37 cellular contexts compared by ENCODE assay signal in the genomic region with DNA sequence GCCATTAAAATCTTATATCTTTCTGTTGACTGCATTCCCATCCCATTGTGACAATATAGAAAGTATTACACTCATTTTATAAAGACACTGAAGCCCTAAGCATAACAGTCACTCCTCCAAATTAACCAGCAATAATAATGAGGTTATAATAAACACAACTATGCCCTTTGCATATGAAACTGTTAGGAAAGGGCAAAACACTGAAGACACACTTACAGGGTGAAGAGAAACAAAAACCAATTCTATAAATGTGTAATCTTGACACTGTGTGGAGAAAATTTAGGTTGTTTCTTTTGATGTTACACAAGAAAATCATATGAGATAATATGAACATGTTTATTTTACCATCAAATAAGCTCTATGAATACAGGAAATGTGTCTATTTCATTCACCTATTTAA. TPM values are rescaled to one million over a fixed set of nuclear protein-coding genes. Genes with fewer than 3 reads are reported as not detected.
"Had no signal": no experiment of that assay in that cellular context is flagged by ENCODE, and none has a peak within 500 bp of the region (broad histone marks: within the 10 kb centered on the region; RNA-seq: fewer than 3 reads in every experiment).

No MANE protein-coding gene starts in this region.

- H3K36me3 Mint-ChIP-seq: activated CD4-positive, alpha-beta memory T cell treated with anti-CD3 and anti-CD28 coated beads for 36 hours; activated naive CD4-positive, alpha-beta T cell treated with anti-CD3 and anti-CD28 coated beads, Interleukin-2, amount 10 ng/mL, durations not matched to agents 7 days and 5 days; activated naive CD4-positive, alpha-beta T cell treated with anti-CD3 and anti-CD28 coated beads, Interleukin-2, amount 50 U/mL, for 24 hours; activated naive CD8-positive, alpha-beta T cell; activated naive CD8-positive, alpha-beta T cell treated with anti-CD3 and anti-CD28 coated beads, Interleukin-2, amount 10 ng/mL, durations not matched to agents 7 days and 5 days; brain had no signal

- H3K27ac Mint-ChIP-seq: activated B cell treated with CpG ODN at 0.5 μM for 24 hours; activated CD4-positive, alpha-beta memory T cell treated with anti-CD3 and anti-CD28 coated beads for 36 hours; activated CD4-positive, alpha-beta T cell treated with anti-CD3 and anti-CD28 coated beads, Interleukin-2, amount 10 ng/mL, durations not matched to agents 24 days and 14 days; activated CD8-positive, alpha-beta T cell treated with anti-CD3 and anti-CD28 coated beads for 36 hours; activated naive CD4-positive, alpha-beta T cell treated with anti-CD3 and anti-CD28 coated beads, Interleukin-2, amount 10 ng/mL, durations not matched to agents 7 days and 5 days; activated naive CD4-positive, alpha-beta T cell treated with anti-CD3 and anti-CD28 coated beads, Interleukin-2, amount 50 U/mL, for 24 hours; activated naive CD8-positive, alpha-beta T cell; activated naive CD8-positive, alpha-beta T cell treated with anti-CD3 and anti-CD28 coated beads, Interleukin-2, amount 10 ng/mL, durations not matched to agents 7 days and 5 days; activated naive CD8-positive, alpha-beta T cell treated with anti-CD3 and anti-CD28 coated beads, Interleukin-2, amount 50 U/mL, for 24 hours; activated T-helper 2 cell treated with anti-CD3 and anti-CD28 coated beads, Interferon-gamma antibody, Interleukin-2, Interleukin-4, amounts not matched to agents 10 μg/mL and 5 μg/mL and 100 μg/mL, durations not matched to agents 14 hours and 24 hours and 36 hours; T-helper 17 cell had no signal

- ATAC-seq: activated CD8-positive, alpha-beta T cell treated with anti-CD3 and anti-CD28 coated beads for 36 hours; activated naive CD8-positive, alpha-beta T cell treated with anti-CD3 and anti-CD28 coated beads, Interleukin-2, amount 50 U/mL, for 24 hours; activated T-cell treated with anti-CD3 and anti-CD28 coated beads, Interleukin-2, amount 50 U/mL, for 4 hours; T-helper 17 cell had no signal

- H3K4me1 Mint-ChIP-seq: activated B cell treated with CpG ODN at 0.5 μM for 24 hours; activated CD4-positive, alpha-beta T cell treated with anti-CD3 and anti-CD28 coated beads, Interleukin-2, amount 10 ng/mL, durations not matched to agents 24 days and 14 days; activated naive CD4-positive, alpha-beta T cell treated with anti-CD3 and anti-CD28 coated beads, Interleukin-2, amount 10 ng/mL, durations not matched to agents 7 days and 5 days; activated naive CD4-positive, alpha-beta T cell treated with anti-CD3 and anti-CD28 coated beads, Interleukin-2, amount 50 U/mL, for 24 hours; activated naive CD8-positive, alpha-beta T cell treated with anti-CD3 and anti-CD28 coated beads, Interleukin-2, amount 10 ng/mL, durations not matched to agents 7 days and 5 days; activated naive CD8-positive, alpha-beta T cell treated with anti-CD3 and anti-CD28 coated beads, Interleukin-2, amount 50 U/mL, for 24 hours; brain; central memory CD8-positive, alpha-beta T cell; T-helper 17 cell had no signal

- DNase-seq: activated B cell treated with CpG ODN at 0.5 μM for 24 hours; activated CD4-positive, alpha-beta memory T cell treated with anti-CD3 and anti-CD28 coated beads for 36 hours; activated CD4-positive, alpha-beta T cell treated with anti-CD3 and anti-CD28 coated beads for 4 hours; activated CD4-positive, alpha-beta T cell treated with anti-CD3 and anti-CD28 coated beads, Interleukin-2, amount 10 ng/mL, durations not matched to agents 24 days and 14 days; activated CD4-positive, alpha-beta T cell treated with anti-CD3 and anti-CD28 coated beads, Interleukin-2, amount 50 U/mL, for 1 hour; activated CD4-positive, alpha-beta T cell treated with anti-CD3 and anti-CD28 coated beads, Interleukin-2, amount 50 U/mL, for 4 hours; activated CD4-positive, CD25-positive, alpha-beta regulatory T cell treated with anti-CD3 and anti-CD28 coated beads, Interleukin-2, amount 50 U/mL, for 72 hours; activated CD8-positive, alpha-beta memory T cell treated with anti-CD3 and anti-CD28 coated beads, Interleukin-2, amount 50 U/mL, for 4 hours; activated CD8-positive, alpha-beta T cell treated with anti-CD3 and anti-CD28 coated beads for 36 hours; activated effector memory CD4-positive, alpha-beta T cell treated with Interleukin-2 at 50 U/mL for 16 hours; activated gamma-delta T cell; activated naive CD4-positive, alpha-beta T cell treated with anti-CD3 and anti-CD28 coated beads, Interleukin-2, amount 10 ng/mL, durations not matched to agents 7 days and 5 days; activated naive CD4-positive, alpha-beta T cell treated with Interleukin-2 at 50 U/mL for 16 hours; activated naive CD8-positive, alpha-beta T cell treated with anti-CD3 and anti-CD28 coated beads, Interleukin-2, amount 10 ng/mL, durations not matched to agents 7 days and 5 days; activated naive CD8-positive, alpha-beta T cell treated with anti-CD3 and anti-CD28 coated beads, Interleukin-2, amount 50 U/mL, for 24 hours; activated T-cell treated with anti-CD3 and anti-CD28 coated beads for 4 hours; activated T-cell treated with anti-CD3 and anti-CD28 coated beads, Interleukin-2, amount 50 U/mL, for 1 hour; activated T-cell treated with anti-CD3 and anti-CD28 coated beads, Interleukin-2, amount 50 U/mL, for 4 hours; amygdala; anterior cingulate cortex; caudate nucleus; cerebellar nuclear complex; T-helper 17 cell; T-helper 9 cell had no signal

- H3K9me3 Mint-ChIP-seq: activated B cell treated with CpG ODN at 0.5 μM for 24 hours; activated CD4-positive, alpha-beta memory T cell treated with anti-CD3 and anti-CD28 coated beads for 36 hours; activated CD4-positive, alpha-beta T cell treated with anti-CD3 and anti-CD28 coated beads, Interleukin-2, amount 10 ng/mL, durations not matched to agents 24 days and 14 days; activated CD8-positive, alpha-beta T cell treated with anti-CD3 and anti-CD28 coated beads for 36 hours; activated naive CD4-positive, alpha-beta T cell treated with anti-CD3 and anti-CD28 coated beads, Interleukin-2, amount 10 ng/mL, durations not matched to agents 7 days and 5 days; activated naive CD4-positive, alpha-beta T cell treated with anti-CD3 and anti-CD28 coated beads, Interleukin-2, amount 50 U/mL, for 24 hours; activated naive CD8-positive, alpha-beta T cell treated with anti-CD3 and anti-CD28 coated beads, Interleukin-2, amount 10 ng/mL, durations not matched to agents 7 days and 5 days; activated naive CD8-positive, alpha-beta T cell treated with anti-CD3 and anti-CD28 coated beads, Interleukin-2, amount 50 U/mL, for 24 hours; activated T-cell treated with anti-CD3 and anti-CD28 coated beads, Interleukin-2, amount 50 U/mL, for 4 hours; activated T-helper 2 cell treated with anti-CD3 and anti-CD28 coated beads, Interferon-gamma antibody, Interleukin-2, Interleukin-4, amounts not matched to agents 10 μg/mL and 5 μg/mL and 100 μg/mL, durations not matched to agents 14 hours and 24 hours and 36 hours; central memory CD8-positive, alpha-beta T cell had no signal

- H3K4me3 ChIP-seq: ascending aorta, cardiac muscle cell had no signal

- FAIRE-seq: bronchial epithelial cell, TTC549 had no signal

- H3K27ac ChIP-seq: ascending aorta, cardiac muscle cell, VCaP had no signal

- H3K27me3 Mint-ChIP-seq: activated B cell treated with CpG ODN at 0.5 μM for 24 hours; activated CD4-positive, alpha-beta memory T cell treated with anti-CD3 and anti-CD28 coated beads for 36 hours; activated naive CD4-positive, alpha-beta T cell treated with anti-CD3 and anti-CD28 coated beads, Interleukin-2, amount 10 ng/mL, durations not matched to agents 7 days and 5 days had no signal

- H3K4me1 ChIP-seq: ascending aorta had no signal

- H3K27me3 ChIP-seq: ascending aorta, cardiac muscle cell had no signal

- H3K36me3 ChIP-seq: ascending aorta, cardiac muscle cell had no signal

- H3K4me3 Mint-ChIP-seq: activated B cell treated with CpG ODN at 0.5 μM for 24 hours; activated CD4-positive, alpha-beta memory T cell treated with anti-CD3 and anti-CD28 coated beads for 36 hours; activated CD4-positive, alpha-beta T cell treated with anti-CD3 and anti-CD28 coated beads, Interleukin-2, amount 10 ng/mL, durations not matched to agents 24 days and 14 days; activated CD8-positive, alpha-beta T cell treated with anti-CD3 and anti-CD28 coated beads for 36 hours; activated naive CD4-positive, alpha-beta T cell treated with anti-CD3 and anti-CD28 coated beads, Interleukin-2, amount 10 ng/mL, durations not matched to agents 7 days and 5 days; activated naive CD4-positive, alpha-beta T cell treated with anti-CD3 and anti-CD28 coated beads, Interleukin-2, amount 50 U/mL, for 24 hours; activated naive CD8-positive, alpha-beta T cell; activated naive CD8-positive, alpha-beta T cell treated with anti-CD3 and anti-CD28 coated beads, Interleukin-2, amount 10 ng/mL, durations not matched to agents 7 days and 5 days; activated naive CD8-positive, alpha-beta T cell treated with anti-CD3 and anti-CD28 coated beads, Interleukin-2, amount 50 U/mL, for 24 hours; activated T-cell treated with anti-CD3 and anti-CD28 coated beads, Interleukin-2, amount 50 U/mL, for 4 hours; brain; central memory CD8-positive, alpha-beta T cell; T-helper 17 cell had no signal

- H3K9me3 ChIP-seq: ascending aorta had no signal

RNA-seq across cellular contexts. Expression of a gene that starts 14.0 kb away (rescaled TPM):
- total RNA-seq: activated B cell treated with CpG ODN at 0.5 μM for 24 hours; activated CD4-positive, alpha-beta T cell treated with anti-CD3 and anti-CD28 coated beads, Interleukin-2, amount 10 ng/mL, durations not matched to agents 24 days and 14 days; activated CD8-positive, alpha-beta memory T cell treated with anti-CD3 and anti-CD28 coated beads for 36 hours; activated CD8-positive, alpha-beta T cell treated with anti-CD3 and anti-CD28 coated beads for 36 hours; activated naive CD8-positive, alpha-beta T cell treated with anti-CD3 and anti-CD28 coated beads, Interleukin-2, amount 10 ng/mL, durations not matched to agents 7 days and 5 days; activated T-cell treated with anti-CD3 and anti-CD28 coated beads, Interleukin-2, amount 50 U/mL, for 4 hours; activated T-helper 2 cell treated with anti-CD3 and anti-CD28 coated beads, Interferon-gamma antibody, Interleukin-2, Interleukin-4, amounts not matched to agents 10 μg/mL and 5 μg/mL and 100 μg/mL, durations not matched to agents 14 hours and 24 hours and 36 hours; ascending aorta; T-helper 1 cell treated with Interleukin-12 subunit alpha and Interleukin-12 subunit beta and Interleukin-4 antibody, amounts not matched to agents 30 ng/mL and 1 ng/mL, for 36 hours; T-helper 17 cell; T-helper 2 cell treated with Interferon-gamma antibody and Interleukin-4, amounts not matched to agents 100 ng/mL and 5 ng/mL, for 36 hours had no signal
